ENCODE assay signal across 8 cellular contexts in the genomic region with DNA sequence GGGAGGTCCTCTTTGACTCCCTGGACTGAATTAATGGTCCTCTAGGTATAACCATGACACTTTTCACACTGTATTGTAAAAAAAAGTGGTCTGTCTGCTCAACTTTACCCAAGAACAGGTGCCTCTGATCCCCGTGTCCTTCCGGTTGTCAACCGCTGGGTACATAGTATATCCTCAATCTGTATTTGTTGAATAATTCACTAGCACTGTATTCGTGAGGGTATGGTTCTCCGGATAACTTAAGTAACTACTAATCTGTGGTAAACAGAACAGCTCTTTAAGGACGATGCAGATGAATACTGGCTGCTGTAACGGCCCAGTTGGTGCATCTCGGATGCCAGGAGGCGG. TPM values are rescaled to one million over a fixed set of nuclear protein-coding genes. Genes with fewer than 3 reads are reported as not detected.
DNase-seq lines count a peak whose midpoint lies in the region; ATAC-seq and TF ChIP-seq lines count a peak whose summit lies in the region.

No MANE protein-coding gene starts in this region.

- intact Hi-C loops in adrenal gland (cut with DNase I), result loop anchor here in 1 of 2 donors (10.0 kb wide), 1 partner anchor 181 kb away; no protein-coding TSS in a partner anchor

- H3K9ac ChIP-seq in mesenchymal stem cell (ENCODE audit: low read length), result peak overlapping the region; percentile 55

- H3K4me1 ChIP-seq in adrenal gland (replicated peaks in 1 of 2) (peaks cover 10 to 13% of the 10 kb centered on the region in 2 donors), mesenchymal stem cell (ENCODE audit: control insufficient read depth, insufficient read depth, low read depth, low read length) (peaks cover 11% of the 10 kb centered on the region)

- no peak overlapping the region for H2BK12ac ChIP-seq in mesenchymal stem cell (ENCODE audit: low read length in 2 of 2)

- peak overlapping the region in 2 of 4 donors; percentile 90 to 92 for H3K4me3 ChIP-seq in adrenal gland
- H3K4me3 ChIP-seq in mesenchymal stem cell (ENCODE audit: insufficient read depth in 1 of 2, low read depth in 1 of 2, low read length in 2 of 2), result peak overlapping the region; percentile 78 to 84

- H3K27ac ChIP-seq in adrenal gland (peak overlapping the region in 3 of 5 donors; percentile 67 to 80 (median 73)), mesenchymal stem cell (ENCODE audit: low read length, poor library complexity, severe bottlenecking) (no peak overlapping the region)

- no peak overlapping the region for H2AFZ ChIP-seq in mesenchymal stem cell (ENCODE audit: low read depth, low read length)

- H3K23ac ChIP-seq in mesenchymal stem cell (ENCODE audit: low read length in 2 of 2), result no peak overlapping the region

- DNase-seq in adrenal gland (no peak), mesenchymal stem cell (no peak), NCI-H187 treated with DMSO at 0.1 percent for 48 hours (lab: John Stamatoyannopoulos, UW) (no peak), AG20443 (ENCODE audit: low spot score) (no peak), DMS 273 treated with DMSO at 0.1 percent for 48 hours (lab: John Stamatoyannopoulos, UW) (no peak)

- TF ChIP-seq POLR2A in adrenal gland (IDR thresholded peaks at IDR 0.05), result no peak

- ATAC-seq in GM18502 (IDR thresholded peaks at IDR 0.05; ENCODE audit: poor library complexity, unreplicated experiment), result peak; percentile 39
- ATAC-seq in HG03039 (IDR thresholded peaks at IDR 0.05; ENCODE audit: unreplicated experiment), result peak; percentile 12
- ATAC-seq in HG02610 (IDR thresholded peaks at IDR 0.05; ENCODE audit: unreplicated experiment), result no peak

- no peak overlapping the region for H3K4ac ChIP-seq in mesenchymal stem cell (ENCODE audit: low read depth in 1 of 2, low read length in 2 of 2)

- no peaks in the 10 kb centered on the region for H3K79me1 ChIP-seq in mesenchymal stem cell (replicated peaks; ENCODE audit: low read length, poor library complexity, severe bottlenecking)

- no peak overlapping the region for H3K18ac ChIP-seq in mesenchymal stem cell (ENCODE audit: low read depth in 1 of 2, low read length in 2 of 2)

- H3K27me3 ChIP-seq in adrenal gland, result no peaks in the 10 kb centered on the region
- peaks cover 0 to 10% of the 10 kb centered on the region in 2 experiments for H3K27me3 ChIP-seq in mesenchymal stem cell (ENCODE audit: control insufficient read depth in 1 of 2, insufficient read depth in 1 of 2, low read length in 2 of 2)

- no peak overlapping the region for H2BK120ac ChIP-seq in mesenchymal stem cell (ENCODE audit: low read depth, low read length)

- H3K36me3 ChIP-seq in adrenal gland (replicated peaks in 1 of 2) (no peaks in the 10 kb centered on the region), mesenchymal stem cell (ENCODE audit: control insufficient read depth in 1 of 2, insufficient read depth in 2 of 2, low read depth in 1 of 2, low read length in 2 of 2) (no peaks in the 10 kb centered on the region)

- H4K8ac ChIP-seq in mesenchymal stem cell (ENCODE audit: low read length), result peak overlapping the region; percentile 49

- no peak for TF ChIP-seq CTCF in adrenal gland (IDR thresholded peaks at IDR 0.05)

- H3K9me3 ChIP-seq in adrenal gland (replicated peaks in 1 of 3), result no peaks in the 10 kb centered on the region
- no peaks in the 10 kb centered on the region for H3K9me3 ChIP-seq in mesenchymal stem cell (ENCODE audit: control insufficient read depth, low read length)

- H2BK15ac ChIP-seq in mesenchymal stem cell (ENCODE audit: low read depth, poor library complexity, severe bottlenecking), result no peak overlapping the region

- no peak overlapping the region for H2AK5ac ChIP-seq in mesenchymal stem cell (ENCODE audit: low read length, severe bottlenecking)

- no peak overlapping the region for H2BK5ac ChIP-seq in mesenchymal stem cell (ENCODE audit: low read depth, low read length, poor library complexity, severe bottlenecking)

- H4K91ac ChIP-seq in mesenchymal stem cell (ENCODE audit: low read length), result no peak overlapping the region

- H3K4me2 ChIP-seq in mesenchymal stem cell (ENCODE audit: low read length, poor library complexity, severe bottlenecking), result peak overlapping the region; percentile 100

- WGBS in adrenal gland, 4 donors, result 8 to 13% (median 11%) methylated on average over 9 of the region's 9 CpGs
- 4% methylated on average over 4 of the region's 9 CpGs for WGBS in mesenchymal stem cell

- H3K14ac ChIP-seq in mesenchymal stem cell (ENCODE audit: low read length in 2 of 2), result no peak overlapping the region

RNA-seq across cellular contexts. Expression of gene ADAM22, which starts 0.5 kb away (rescaled TPM):
- 10 to 100 TPM in 7 of 8 donors, 1 to 10 TPM in 1; 7.8 to 35.0 (median 27.2) TPM for total RNA-seq in adrenal gland
- 1 to 10 TPM; 2.3 to 5.2 (median 3.2) TPM for polyA plus RNA-seq in adrenal gland
- polyA plus RNA-seq in mesenchymal stem cell (2013, experiment 1 of 2), result 0.73 TPM
- polyA plus RNA-seq in mesenchymal stem cell (2013, experiment 2 of 2), result 0.71 TPM

RNA-seq across cellular contexts. Expression of gene DBF4, which starts 57.3 kb away (rescaled TPM):
- 10 to 100 TPM in 1 of 8 donors, 1 to 10 TPM in 6, under 1 TPM in 1; 0.91 to 23.2 (median 7.5) TPM for total RNA-seq in adrenal gland
- polyA plus RNA-seq in adrenal gland, result 1 to 10 TPM; 5.6 to 6.6 (median 5.8) TPM
- 14.2 TPM for polyA plus RNA-seq in mesenchymal stem cell (2013, experiment 1 of 2)
- polyA plus RNA-seq in mesenchymal stem cell (2013, experiment 2 of 2), result 14.5 TPM

RNA-seq across cellular contexts. Expression of gene SLC25A40, which starts 57.4 kb away (rescaled TPM):
- 10 to 100 TPM in 7 of 8 donors, 1 to 10 TPM in 1; 9.9 to 57.2 (median 25.1) TPM for total RNA-seq in adrenal gland
- polyA plus RNA-seq in adrenal gland, result 10 to 100 TPM in 1 of 3 donors, 1 to 10 TPM in 2; 4.5 to 21.6 (median 6.1) TPM
- 9.6 TPM for polyA plus RNA-seq in mesenchymal stem cell (2013, experiment 1 of 2)
- 10.2 TPM for polyA plus RNA-seq in mesenchymal stem cell (2013, experiment 2 of 2)
